8 cellular contexts compared by ENCODE assay signal in genomic region chr4:110196871-110197420, GRCh38. TPM values are rescaled to one million over a fixed set of nuclear protein-coding genes. Genes with fewer than 3 reads are reported as not detected.
DNase-seq lines count a peak whose midpoint lies in the region; ATAC-seq, FAIRE-seq and TF ChIP-seq lines count a peak whose summit lies in the region.

No MANE protein-coding gene starts in this region.

- H3K36me3 Mint-ChIP-seq in CD8-positive, alpha-beta memory T cell, result peaks cover 0 to 12% (median 0%) of the 10 kb centered on the region in 3 donors
- H3K36me3 Mint-ChIP-seq in T-cell (no peaks in the 10 kb centered on the region), astrocyte (ENCODE audit: low read depth, unreplicated experiment) (no peaks in the 10 kb centered on the region)

- H3K4me1 ChIP-seq in CD8-positive, alpha-beta memory T cell (ENCODE audit: insufficient read depth, low read length), result peaks cover 24% of the 10 kb centered on the region
- H3K4me1 ChIP-seq in astrocyte (ENCODE audit: insufficient read depth, low read length), result peaks cover 19% of the 10 kb centered on the region

- peak overlapping the region; percentile 99 for H3K4me2 ChIP-seq in astrocyte (ENCODE audit: low read length)

- H3K4me3 ChIP-seq in CD8-positive, alpha-beta memory T cell (ENCODE audit: low read length), result peak overlapping the region; percentile 75
- peak overlapping the region; percentile 88 for H3K4me3 ChIP-seq in astrocyte (ENCODE audit: insufficient read depth, low read depth, low read length)
- H3K4me3 ChIP-seq in retinal pigment epithelial cell (ENCODE audit: low read length), result peak overlapping the region; percentile 88

- H3K9ac ChIP-seq in astrocyte (ENCODE audit: low read length), result peak overlapping the region; percentile 90

- no peaks in the 10 kb centered on the region for H3K27me3 ChIP-seq in CD8-positive, alpha-beta memory T cell (ENCODE audit: insufficient read depth, low read length, poor library complexity, severe bottlenecking)
- no peaks in the 10 kb centered on the region for H3K27me3 ChIP-seq in astrocyte (ENCODE audit: insufficient read depth, low read length)

- H3K4me1 Mint-ChIP-seq in CD8-positive, alpha-beta memory T cell, result peaks cover 23 to 44% (median 35%) of the 10 kb centered on the region in 3 donors
- H3K4me1 Mint-ChIP-seq in T-cell, result peaks cover 27 to 31% (median 28%) of the 10 kb centered on the region in 3 donors
- peaks cover 19% of the 10 kb centered on the region for H3K4me1 Mint-ChIP-seq in astrocyte (ENCODE audit: low read depth, unreplicated experiment)

- POLR2A ChIA-PET in CD8-positive, alpha-beta memory T cell (lab: Charles Lee), result interaction anchor here (1.1 kb wide), 1 partner anchor 32 kb away, joined by 8 read pairs; no protein-coding TSS in a partner anchor
- POLR2A ChIA-PET in T-cell (lab: Charles Lee), result interaction anchor here in 1 of 2 donors (0.5 to 0.7 kb wide), 2 partner anchors 32 to 447 kb away, joined by 3 read pairs; no protein-coding TSS in a partner anchor

- peak; percentile 42 to 74 (median 53) for DNase-seq in CD8-positive, alpha-beta memory T cell
- DNase-seq in HT-29 (ENCODE audit: low spot score), result peak; percentile 57
- peak; percentile 20 to 65 (median 49) for DNase-seq in T-cell
- DNase-seq in astrocyte (ENCODE audit: low read depth), result peak; percentile 22
- peak; percentile 39 to 73 for DNase-seq in hippocampal formation (lab: John Stamatoyannopoulos, UW)
- no peak for DNase-seq in retinal pigment epithelial cell (ENCODE audit: low read depth)
- no peak for DNase-seq in NCI-H187 (lab: John Stamatoyannopoulos, UW)

- CTCF ChIA-PET in CD8-positive, alpha-beta memory T cell (lab: Charles Lee), result interaction anchor here (0.9 kb wide), 1 partner anchor 148 kb away, joined by 3 read pairs; no protein-coding TSS in a partner anchor
- CTCF ChIA-PET in T-cell (lab: Charles Lee), result interaction anchor here in 1 of 2 donors (0.7 to 1.4 kb wide), 2 partner anchors 15 to 32 kb away, joined by 3 read pairs; no protein-coding TSS in a partner anchor

- no peaks in the 10 kb centered on the region for H4K20me1 ChIP-seq in astrocyte (ENCODE audit: insufficient read depth, low read length)

- peaks cover 45% of the 10 kb centered on the region for H3K79me2 ChIP-seq in astrocyte (ENCODE audit: insufficient read depth, low read length)

- ATAC-seq in GM19467 (IDR thresholded peaks at IDR 0.05; ENCODE audit: unreplicated experiment), result peak; percentile 24
- ATAC-seq in T-cell (replicated peaks in 1 of 4), result peak; percentile 47 to 55 (median 52)

- no peaks in the 10 kb centered on the region for H3K36me3 ChIP-seq in CD8-positive, alpha-beta memory T cell (ENCODE audit: insufficient read depth, low read length)
- H3K36me3 ChIP-seq in astrocyte (ENCODE audit: insufficient read depth, low read length), result no peaks in the 10 kb centered on the region

- TF ChIP-seq CTCF in astrocyte (IDR thresholded peaks at IDR 0.05; ENCODE audit: insufficient read depth, low read depth, low read length) (no peak), retinal pigment epithelial cell (conservative IDR thresholded peaks at IDR 0.05; ENCODE audit: low read depth, low read length) (no peak)

- H3K9me3 ChIP-seq in CD8-positive, alpha-beta memory T cell (ENCODE audit: low read length), result no peaks in the 10 kb centered on the region
- no peaks in the 10 kb centered on the region for H3K9me3 ChIP-seq in astrocyte (ENCODE audit: insufficient read depth, low read depth, low read length)

- no peak for FAIRE-seq in astrocyte (lab: Jason Lieb, UNC)

- H3K27me3 Mint-ChIP-seq in CD8-positive, alpha-beta memory T cell, result peaks cover 0 to 9% of the 10 kb centered on the region in 2 donors
- H3K27me3 Mint-ChIP-seq in T-cell (no peaks in the 10 kb centered on the region), astrocyte (ENCODE audit: low read depth, unreplicated experiment) (no peaks in the 10 kb centered on the region)

- peak overlapping the region; percentile 83 to 100 (median 96) for H3K4me3 Mint-ChIP-seq in CD8-positive, alpha-beta memory T cell
- H3K4me3 Mint-ChIP-seq in T-cell (peak overlapping the region; percentile 91 to 99 (median 99)), astrocyte (ENCODE audit: unreplicated experiment) (peak overlapping the region; percentile 98)

- H3K27ac Mint-ChIP-seq in CD8-positive, alpha-beta memory T cell, result peak overlapping the region; percentile 82 to 99 (median 94)
- H3K27ac Mint-ChIP-seq in T-cell (peak overlapping the region; percentile 86 to 90), astrocyte (ENCODE audit: unreplicated experiment) (no peak overlapping the region)

- peak overlapping the region; percentile 75 for H3K27ac ChIP-seq in CD8-positive, alpha-beta memory T cell (ENCODE audit: low read depth, low read length)
- peak overlapping the region; percentile 69 for H3K27ac ChIP-seq in astrocyte (ENCODE audit: low read depth, low read length)

- H3K9me3 Mint-ChIP-seq in CD8-positive, alpha-beta memory T cell, result no peaks in the 10 kb centered on the region
- H3K9me3 Mint-ChIP-seq in T-cell, result no peaks in the 10 kb centered on the region
- H3K9me3 Mint-ChIP-seq in astrocyte (ENCODE audit: unreplicated experiment), result no peaks in the 10 kb centered on the region

- peak overlapping the region; percentile 93 for H2AFZ ChIP-seq in astrocyte (ENCODE audit: low read depth, low read length)

RNA-seq across cellular contexts. Expression of gene ELOVL6, which starts 1.5 kb away (rescaled TPM):
- total RNA-seq in CD8-positive, alpha-beta memory T cell, result 1 to 10 TPM; 3.9 to 4.3 TPM
- 5.5 TPM for polyA plus RNA-seq in CD8-positive, alpha-beta memory T cell
- 8.1 and 8.8 TPM in 2 replicates for total RNA-seq in HT-29 (2014; rRNA removed; shearing (Covaris generic))
- 1 to 10 TPM; 1.1 to 2.9 (median 2.0) TPM for total RNA-seq in T-cell
- 19.2 and 25.5 TPM in 2 replicates for total RNA-seq in astrocyte

Comparison
In these comparisons a context has a peak if more than half of its experiments do, and no peak if none do; other contexts are left out.
1. DNase-seq: peak in CD8-positive, alpha-beta memory T cell (5 of 5), HT-29 (single experiment), T-cell (34 of 34), astrocyte (single experiment) and hippocampal formation (2 of 2); none in retinal pigment epithelial cell (single experiment) and NCI-H187 (0 of 2).
2. Peak in every context shown above with its lines, with median percentiles within 50 percentile points of each other: H3K4me3 ChIP-seq and H3K4me3 Mint-ChIP-seq.